Comparison of ENCODE assay signal across 13 cellular contexts in genomic region chr2:200442471-200442870, GRCh38.
DNase-seq lines count a peak whose midpoint lies in the region; ATAC-seq and TF ChIP-seq lines count a peak whose summit lies in the region.
"Had no signal": no experiment of that assay in that cellular context is flagged by ENCODE, and none has a peak within 500 bp of the region (broad histone marks: within the 10 kb centered on the region; RNA-seq: fewer than 3 reads in every experiment).

No MANE protein-coding gene starts in this region.

- H3K4me1 ChIP-seq in mucosa of descending colon (ENCODE audit: low read depth) (no peaks in the 10 kb centered on the region), neural progenitor cell (peaks cover 4% of the 10 kb centered on the region)

- no peak overlapping the region for H3K4me3 Mint-ChIP-seq in neural progenitor cell
- H3K4me3 Mint-ChIP-seq: activated naive CD8-positive, alpha-beta T cell; CD8-positive, alpha-beta T cell had no signal

- H3K4me2 ChIP-seq in neural progenitor cell: no peak overlapping the region

- no peaks in the 10 kb centered on the region for H3K27me3 Mint-ChIP-seq in neural progenitor cell (ENCODE audit: insufficient read depth, low read depth)
- H3K27me3 Mint-ChIP-seq: activated naive CD8-positive, alpha-beta T cell had no signal

- H3F3A ChIP-seq in neural progenitor cell (ENCODE audit: low read depth): no peaks in the 10 kb centered on the region

- H3K9ac ChIP-seq in neural progenitor cell: no peak overlapping the region

- H3K4me1 Mint-ChIP-seq in neural progenitor cell: no peaks in the 10 kb centered on the region

- H3K4me3 ChIP-seq in mucosa of descending colon (no peak overlapping the region), neural progenitor cell (no peak overlapping the region)

- H3K27me3 ChIP-seq in neural progenitor cell: no peaks in the 10 kb centered on the region

- DNase-seq in AG09319 (ENCODE audit: extremely low read depth, low read depth) (peak; percentile 32), HS-5 (ENCODE audit: low read depth) (peak; percentile 31), caudate nucleus (lab: John Stamatoyannopoulos, UW) (peak in 2 of 61 donors; percentile 24 to 37), mucosa of descending colon (no peak), NCI-H146 (lab: John Stamatoyannopoulos, UW) (no peak), neural progenitor cell (ENCODE audit: low spot score) (no peak), left lobe of liver (ENCODE audit: low spot score) (no peak)
- DNase-seq in stimulated activated CD4-positive, alpha-beta T cell treated with anti-CD3 and anti-CD28 coated beads, Interleukin-4, amount 100 ng/mL, for 4 hours: no peak
- DNase-seq: CD8-positive, alpha-beta T cell; cortex of kidney; NCI-H2081 treated with DMSO at 0.1 percent for 48 hours; stimulated activated naive CD4-positive, alpha-beta T cell had no signal

- no peaks in the 10 kb centered on the region for H4K20me1 ChIP-seq in neural progenitor cell (ENCODE audit: low read depth)

- peak overlapping the region; percentile 36 for H3K27ac ChIP-seq in caudate nucleus (ENCODE audit: low read depth, low read length)
- no peak overlapping the region for H3K27ac ChIP-seq in neural progenitor cell

- H3K27ac Mint-ChIP-seq in neural progenitor cell: no peak overlapping the region
- H3K27ac Mint-ChIP-seq: activated naive CD8-positive, alpha-beta T cell; CD8-positive, alpha-beta T cell had no signal

- H3K9me3 Mint-ChIP-seq in neural progenitor cell: no peaks in the 10 kb centered on the region
- H3K9me3 Mint-ChIP-seq: CD8-positive, alpha-beta T cell had no signal

- H3K36me3 ChIP-seq in mucosa of descending colon (ENCODE audit: low read depth) (no peaks in the 10 kb centered on the region), neural progenitor cell (no peaks in the 10 kb centered on the region)

- peak; percentile 30 for ATAC-seq in mucosa of descending colon
- ATAC-seq in left lobe of liver: no peak
- ATAC-seq: CD8-positive, alpha-beta T cell had no signal

- H3K79me2 ChIP-seq in neural progenitor cell (ENCODE audit: low read depth): no peaks in the 10 kb centered on the region

- TF ChIP-seq CTCF in AG09319 (IDR thresholded peaks at IDR 0.05; ENCODE audit: low read depth, low read length) (no peak), mucosa of descending colon (IDR thresholded peaks at IDR 0.05) (no peak), neural progenitor cell (IDR thresholded peaks at IDR 0.05) (no peak)

- intact Hi-C loops in mucosa of descending colon (cut with DNase I, micrococcal nuclease): no loop called here

- no peaks in the 10 kb centered on the region for H3K9me3 ChIP-seq in mucosa of descending colon
- H3K9me3 ChIP-seq in neural progenitor cell (ENCODE audit: low read depth): no peaks in the 10 kb centered on the region

- H2AFZ ChIP-seq in neural progenitor cell (replicated peaks): no peak overlapping the region

- H3K36me3 Mint-ChIP-seq in neural progenitor cell: peaks cover 20% of the 10 kb centered on the region
- H3K36me3 Mint-ChIP-seq: CD8-positive, alpha-beta T cell had no signal

Comparison
In these comparisons a context has a peak if more than half of its experiments do, and no peak if none do; other contexts are left out.
1. DNase-seq: peak in AG09319 (single experiment) and HS-5 (single experiment); none in mucosa of descending colon (0 of 3), NCI-H146 (single experiment), stimulated activated CD4-positive, alpha-beta T cell treated with anti-CD3 and anti-CD28 coated beads, Interleukin-4, amount 100 ng/mL, for 4 hours (0 of 2), neural progenitor cell (single experiment) and left lobe of liver (single experiment).